In genomic region chr19:41981724-41982123, GRCh38 we compare ENCODE assay signal across 36 cellular contexts. TPM values are rescaled to one million over a fixed set of nuclear protein-coding genes. Genes with fewer than 3 reads are reported as not detected.
"Had no signal": no experiment of that assay in that cellular context is flagged by ENCODE, and none has a peak within 500 bp of the region (broad histone marks: within the 10 kb centered on the region; RNA-seq: fewer than 3 reads in every experiment).

No MANE protein-coding gene starts in this region.

- H3K27ac ChIP-seq: adrenal gland, body of pancreas, brain microvascular endothelial cell, breast epithelium, cardiac muscle cell, VCaP had no signal

- FAIRE-seq: astrocyte, TTC549 had no signal

- H3K4me1 ChIP-seq: adrenal gland, body of pancreas, breast epithelium had no signal

- H3K9me3 ChIP-seq: adrenal gland, body of pancreas, breast epithelium had no signal

- H3K36me3 ChIP-seq: adrenal gland, brain microvascular endothelial cell, breast epithelium, cardiac muscle cell had no signal

- DNase-seq: activated B cell treated with CpG ODN at 0.5 μM for 24 hours; activated CD4-positive, alpha-beta memory T cell treated with anti-CD3 and anti-CD28 coated beads for 36 hours; activated CD4-positive, alpha-beta T cell treated with anti-CD3 and anti-CD28 coated beads for 4 hours; activated CD4-positive, alpha-beta T cell treated with anti-CD3 and anti-CD28 coated beads, Interleukin-2, amount 10 ng/mL, durations not matched to agents 24 days and 14 days; activated CD4-positive, alpha-beta T cell treated with anti-CD3 and anti-CD28 coated beads, Interleukin-2, amount 50 U/mL, for 1 hour; activated CD4-positive, alpha-beta T cell treated with anti-CD3 and anti-CD28 coated beads, Interleukin-2, amount 50 U/mL, for 4 hours; activated CD4-positive, CD25-positive, alpha-beta regulatory T cell treated with anti-CD3 and anti-CD28 coated beads, Interleukin-2, amount 50 U/mL, for 72 hours; activated CD8-positive, alpha-beta memory T cell treated with anti-CD3 and anti-CD28 coated beads, Interleukin-2, amount 50 U/mL, for 4 hours; activated CD8-positive, alpha-beta T cell treated with anti-CD3 and anti-CD28 coated beads for 36 hours; activated effector memory CD4-positive, alpha-beta T cell treated with anti-CD3 and anti-CD28 coated beads, Interleukin-2, amount 50 U/mL, for 16 hours; activated gamma-delta T cell treated with Interleukin-2 at 50 U/mL for 16 hours; activated naive CD4-positive, alpha-beta T cell; activated naive CD4-positive, alpha-beta T cell treated with anti-CD3 and anti-CD28 coated beads for 36 hours; activated naive CD4-positive, alpha-beta T cell treated with anti-CD3 and anti-CD28 coated beads, Interleukin-2, amount 50 U/mL, for 16 hours; activated naive CD8-positive, alpha-beta T cell treated with anti-CD3 and anti-CD28 coated beads for 36 hours; activated T-cell treated with anti-CD3 and anti-CD28 coated beads for 4 hours; activated T-cell treated with anti-CD3 and anti-CD28 coated beads, Interleukin-2, amount 50 U/mL, for 1 hour; activated T-cell treated with anti-CD3 and anti-CD28 coated beads, Interleukin-2, amount 50 U/mL, for 4 hours; activated T-cell treated with anti-CD3 and anti-CD28 coated beads, Interleukin-2, amount 50 U/mL, for 72 hours; adrenal gland; amniotic stem cell; aorta; body of pancreas; brain microvascular endothelial cell; caudate nucleus; cerebellar nuclear complex; T-helper 1 cell; T-helper 2 cell; T-helper 9 cell had no signal

- H3K27me3 ChIP-seq: adrenal gland, body of pancreas, brain microvascular endothelial cell, breast epithelium, cardiac muscle cell had no signal

- ATAC-seq: activated CD8-positive, alpha-beta T cell treated with anti-CD3 and anti-CD28 coated beads for 36 hours; activated naive CD4-positive, alpha-beta T cell treated with anti-CD3 and anti-CD28 coated beads, Interleukin-2, amount 50 U/mL, for 72 hours; activated T-cell treated with anti-CD3 and anti-CD28 coated beads, Interleukin-2, amount 50 U/mL, for 4 hours; activated T-cell treated with anti-CD3 and anti-CD28 coated beads, Interleukin-2, amount 50 U/mL, for 72 hours; activated T-helper 17 cell treated with anti-CD3 and anti-CD28 coated beads, Interleukin-2, amount 50 U/mL, for 72 hours; body of pancreas had no signal

- H3K4me3 ChIP-seq: adrenal gland, body of pancreas, breast epithelium, cardiac muscle cell had no signal

RNA-seq across cellular contexts. Expression of gene ATP1A3, which starts 12.3 kb away (rescaled TPM):
- total RNA-seq: aorta, breast epithelium had no signal

RNA-seq across cellular contexts. Expression of gene ERFL, which starts 53.5 kb away (rescaled TPM):
- total RNA-seq: adrenal gland, body of pancreas had no signal
